Comparison of ENCODE assay signal across 15 cellular contexts in genomic region chr1:118914379-118915161, GRCh38.
A peak's percentile ranks its signal among the peaks of the same experiment; 100 is the strongest.
DNase-seq lines count a peak whose midpoint lies in the region; ATAC-seq and FAIRE-seq lines count a peak whose summit lies in the region.
"Had no signal": no experiment of that assay in that cellular context is flagged by ENCODE, and none has a peak within 500 bp of the region (broad histone marks: within the 10 kb centered on the region; RNA-seq: fewer than 3 reads in every experiment).

No MANE protein-coding gene starts in this region.

- peak; percentile 97 for FAIRE-seq in RCC 7860 (lab: Jason Lieb, UNC)
- FAIRE-seq: small intestine had no signal

- ATAC-seq in GM19397 (IDR thresholded peaks at IDR 0.05; ENCODE audit: unreplicated experiment) (peak; percentile 54), HG03064 (IDR thresholded peaks at IDR 0.05; ENCODE audit: low read depth, unreplicated experiment) (peak; percentile 47), GM21717 (IDR thresholded peaks at IDR 0.05; ENCODE audit: unreplicated experiment) (no peak)
- ATAC-seq: effector memory CD8-positive, alpha-beta T cell; left ventricle myocardium superior had no signal

- peak; percentile 81 for DNase-seq in Caki2 (ENCODE audit: low read depth)
- DNase-seq in RCC 7860 (ENCODE audit: low spot score), result peak; percentile 91
- no peak for DNase-seq in NCI-H146 treated with DMSO at 0.1 percent for 48 hours (lab: John Stamatoyannopoulos, UW; ENCODE audit: unreplicated experiment)
- no peak for DNase-seq in cortex of kidney (lab: John Stamatoyannopoulos, UW)
- no peak for DNase-seq in KBM-7
- DNase-seq: activated CD4-positive, CD25-positive, alpha-beta regulatory T cell treated with anti-CD3 and anti-CD28 coated beads, Interleukin-2, amount 50 U/mL, for 72 hours; effector memory CD8-positive, alpha-beta T cell; HCEC 1CT; left ventricle myocardium superior; NCI-H1930; small intestine; upper lobe of left lung had no signal

- in situ Hi-C loops in Caki2 (cut with HindIII; ENCODE audit: low pct_unique_long_range_greater_than_20kb, low sequenced_read_pairs) (no loop called here), KBM-7 (cut with MboI; ENCODE audit: low pct_unique_long_range_greater_than_20kb, low sequenced_read_pairs) (no loop called here)

Comparison
In these comparisons a context has a peak if more than half of its experiments do, and no peak if none do; other contexts are left out.
1. DNase-seq: peak in Caki2 (single experiment) and RCC 7860 (single experiment); none in NCI-H146 treated with DMSO at 0.1 percent for 48 hours (single experiment), cortex of kidney (single experiment) and KBM-7 (single experiment).